Comparison of ENCODE assay signal across 5 cellular contexts in genomic region chr3:96760956-96761355, GRCh38. TPM values are rescaled to one million over a fixed set of nuclear protein-coding genes. Genes with fewer than 3 reads are reported as not detected.
"Had no signal": no experiment of that assay in that cellular context is flagged by ENCODE, and none has a peak within 500 bp of the region (broad histone marks: within the 10 kb centered on the region; RNA-seq: fewer than 3 reads in every experiment).

No MANE protein-coding gene starts in this region.

- ATAC-seq: GM23338 had no signal

- H2AFZ ChIP-seq: GM23338 had no signal

- H3K4me3 Mint-ChIP-seq: GM23338, H9 had no signal

- H3K4me2 ChIP-seq: GM23338 had no signal

- H3K27ac Mint-ChIP-seq: GM23338, H9 had no signal

- H3K4me1 Mint-ChIP-seq: GM23338, H9 had no signal

- H3K4me3 ChIP-seq: GM23338 had no signal

- DNase-seq: H9, HCEC 1CT, IMR-90 had no signal

RNA-seq across cellular contexts. Expression of gene EPHA6, which starts 53.4 kb away (rescaled TPM):
- total RNA-seq: HT-29, IMR-90 had no signal
- polyA plus RNA-seq: IMR-90 had no signal
